ENCODE assay signal across 26 cellular contexts in the genomic region with DNA sequence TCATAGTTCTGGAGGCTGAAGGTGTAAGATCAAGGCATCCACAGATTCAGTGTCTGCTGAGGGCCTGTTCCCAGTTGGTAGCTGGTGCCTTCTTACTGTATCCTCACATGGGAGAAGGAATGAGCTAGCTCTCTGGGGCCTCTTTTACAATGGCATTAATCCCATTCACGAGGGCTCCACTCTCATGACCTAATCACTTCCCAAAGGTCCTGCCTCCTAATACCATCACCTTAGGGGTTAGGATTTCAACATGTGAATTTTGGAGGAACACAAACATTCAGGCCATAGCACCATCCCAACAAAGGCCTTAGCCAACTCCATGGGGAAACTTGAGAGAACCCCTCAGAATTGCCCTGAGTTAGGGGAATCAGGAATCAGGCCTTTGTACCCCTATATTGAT.
DNase-seq lines count a peak whose midpoint lies in the region; ATAC-seq and TF ChIP-seq lines count a peak whose summit lies in the region.
"Had no signal": no experiment of that assay in that cellular context is flagged by ENCODE, and none has a peak within 500 bp of the region (broad histone marks: within the 10 kb centered on the region; RNA-seq: fewer than 3 reads in every experiment).

No MANE protein-coding gene starts in this region.

- no peaks in the 10 kb centered on the region for H3K36me3 Mint-ChIP-seq in MCF 10A (ENCODE audit: insufficient read depth, unreplicated experiment)
- H3K36me3 Mint-ChIP-seq in osteocyte (ENCODE audit: unreplicated experiment), result peaks cover 1% of the 10 kb centered on the region
- H3K36me3 Mint-ChIP-seq: CD14-positive monocyte; CD8-positive, alpha-beta memory T cell; IgD-negative memory B cell had no signal

- H3K9me3 Mint-ChIP-seq in MCF 10A (ENCODE audit: unreplicated experiment), result no peaks in the 10 kb centered on the region
- H3K9me3 Mint-ChIP-seq in osteocyte (ENCODE audit: unreplicated experiment), result peaks cover 8% of the 10 kb centered on the region
- H3K9me3 Mint-ChIP-seq: CD8-positive, alpha-beta memory T cell had no signal

- H3K79me2 ChIP-seq in mammary epithelial cell (ENCODE audit: insufficient read depth, low read length), result no peaks in the 10 kb centered on the region

- H3K27ac Mint-ChIP-seq in MCF 10A (ENCODE audit: low read depth, unreplicated experiment) (peak overlapping the region; percentile 66), osteocyte (ENCODE audit: unreplicated experiment) (peak overlapping the region; percentile 71)
- H3K27ac Mint-ChIP-seq: CD14-positive monocyte; CD8-positive, alpha-beta memory T cell; IgD-negative memory B cell had no signal

- POLR2A ChIA-PET in MCF 10A (lab: Yijun Ruan, JAX), result interaction anchor here (1.3 to 3.0 kb wide), 4 partner anchors 16 to 240 kb away, joined by 5 to 14 read pairs (median 8); no protein-coding TSS in a partner anchor

- peaks cover 17% of the 10 kb centered on the region for H3K4me1 ChIP-seq in mammary epithelial cell (ENCODE audit: insufficient read depth, low read length)
- no peaks in the 10 kb centered on the region for H3K4me1 ChIP-seq in upper lobe of right lung
- H3K4me1 ChIP-seq: BE2C had no signal

- H3K9me3 ChIP-seq in mammary epithelial cell (replicated peaks; ENCODE audit: insufficient read depth, low read length), result no peaks in the 10 kb centered on the region
- H3K9me3 ChIP-seq in upper lobe of right lung, result no peaks in the 10 kb centered on the region
- H3K9me3 ChIP-seq: BE2C had no signal

- no peak overlapping the region for H3K9ac ChIP-seq in mammary epithelial cell (ENCODE audit: insufficient read depth, low read length)
- H3K9ac ChIP-seq: KMS-11 had no signal

- H3K4me1 Mint-ChIP-seq in MCF 10A (ENCODE audit: insufficient read depth, unreplicated experiment) (peaks cover 30% of the 10 kb centered on the region), osteocyte (ENCODE audit: unreplicated experiment) (peaks cover 33% of the 10 kb centered on the region)
- H3K4me1 Mint-ChIP-seq: CD14-positive monocyte; CD8-positive, alpha-beta memory T cell; IgD-negative memory B cell had no signal

- dilution Hi-C loops in mammary epithelial cell (cut with HindIII; ENCODE audit: low sequenced_read_pairs), result no loop called here

- no peak overlapping the region for H3K4me2 ChIP-seq in mammary epithelial cell (ENCODE audit: insufficient read depth, low read depth, low read length)

- CTCF ChIA-PET in MCF 10A (lab: Yijun Ruan, JAX), result interaction anchor here (1.0 to 1.2 kb wide), 2 partner anchors 16 to 50 kb away, joined by 3 read pairs; no protein-coding TSS in a partner anchor
- CTCF ChIA-PET in mammary epithelial cell (lab: Charles Lee; ENCODE audit: low non-redundant PET), result no interaction called here

- TF ChIP-seq CTCF in MCF 10A (IDR thresholded peaks at IDR 0.05; ENCODE audit: unreplicated experiment), result no peak
- TF ChIP-seq CTCF in mammary epithelial cell (conservative IDR thresholded peaks at IDR 0.05 in 1 of 2, IDR thresholded peaks at IDR 0.05 in 1 of 2; ENCODE audit: extremely low read depth in 1 of 2, insufficient read depth in 1 of 2, low read depth in 1 of 2, low read length in 2 of 2), result no peak
- no peak for TF ChIP-seq CTCF in fibroblast of mammary gland (conservative IDR thresholded peaks at IDR 0.05; ENCODE audit: control insufficient read depth, insufficient read depth, low read depth, low read length)
- no peak for TF ChIP-seq CTCF in osteocyte (IDR thresholded peaks at IDR 0.05)
- no peak for TF ChIP-seq CTCF in upper lobe of right lung (IDR thresholded peaks at IDR 0.05)

- H3K4me3 ChIP-seq in mammary epithelial cell (replicated peaks in 1 of 3; ENCODE audit: insufficient read depth in 1 of 3, low read depth in 2 of 3, low read length in 3 of 3) (no peak overlapping the region), fibroblast of mammary gland (ENCODE audit: control insufficient read depth, low read depth, low read length) (no peak overlapping the region), upper lobe of right lung (no peak overlapping the region)
- H3K4me3 ChIP-seq: GM12878 had no signal

- no peaks in the 10 kb centered on the region for H3K27me3 Mint-ChIP-seq in MCF 10A (ENCODE audit: insufficient read depth, unreplicated experiment)
- no peaks in the 10 kb centered on the region for H3K27me3 Mint-ChIP-seq in osteocyte (ENCODE audit: unreplicated experiment)

- DNase-seq in MCF 10A (ENCODE audit: unreplicated experiment) (no peak), mammary epithelial cell (no peak), fibroblast of mammary gland (ENCODE audit: low read depth) (peak; percentile 12), osteocyte (ENCODE audit: extremely low spot score, unreplicated experiment) (no peak), upper lobe of right lung (no peak), NCI-H2196 (lab: John Stamatoyannopoulos, UW; ENCODE audit: unreplicated experiment) (no peak), NCI-H1092 (lab: John Stamatoyannopoulos, UW) (no peak)
- DNase-seq in activated CD4-positive, alpha-beta T cell treated with anti-CD3 and anti-CD28 coated beads, Interleukin-2, amount 50 U/mL, for 4 hours, result no peak
- DNase-seq: BE2C; CD8-positive, alpha-beta memory T cell; DMS 273 treated with DMSO at 0.1 percent for 48 hours; DMS79; GDM1; NCI-H1105; NCI-H146; NCI-H1930; NCI-H2107; NCI-H446; NCI-H82; NK-92 treated with Interleukin-12 subunit alpha and Interleukin-12 subunit beta, amount 100 ng/mL, for 24 hours; SHP77 had no signal

- H2AFZ ChIP-seq in mammary epithelial cell (ENCODE audit: low read depth, low read length), result no peak overlapping the region

- H3K27me3 ChIP-seq in mammary epithelial cell (ENCODE audit: insufficient read depth, low read length) (no peaks in the 10 kb centered on the region), upper lobe of right lung (no peaks in the 10 kb centered on the region)
- H3K27me3 ChIP-seq: BE2C had no signal

- in situ Hi-C loops in mammary epithelial cell (cut with MboI; ENCODE audit: low sequenced_read_pairs in 2 of 2), result no loop called here

- H3K4me3 Mint-ChIP-seq in MCF 10A (ENCODE audit: unreplicated experiment), result no peak overlapping the region
- H3K4me3 Mint-ChIP-seq in osteocyte (ENCODE audit: unreplicated experiment), result no peak overlapping the region
- H3K4me3 Mint-ChIP-seq: CD14-positive monocyte; CD8-positive, alpha-beta memory T cell; IgD-negative memory B cell had no signal

- ATAC-seq in upper lobe of right lung, result no peak
- ATAC-seq: GM12878 had no signal

- intact Hi-C loops in MCF 10A (cut with micrococcal nuclease), result no loop called here
- intact Hi-C loops in mammary epithelial cell (cut with micrococcal nuclease), result no loop called here
- intact Hi-C loops in upper lobe of right lung (cut with DNase I), result no loop called here

- H4K20me1 ChIP-seq in mammary epithelial cell (ENCODE audit: insufficient read depth, low read length), result no peaks in the 10 kb centered on the region

- WGBS in mammary epithelial cell (ENCODE audit: low coverage, missing lambda C conversion rate), result 67% methylated on average over 1 of the region's 1 CpG

- H3K36me3 ChIP-seq in mammary epithelial cell (ENCODE audit: insufficient read depth, low read length) (no peaks in the 10 kb centered on the region), upper lobe of right lung (no peaks in the 10 kb centered on the region)
- H3K36me3 ChIP-seq: BE2C had no signal

- BruUV-seq in MCF 10A (replicated peaks; lab: Mats Ljungman, UMichigan), result no TSS peak
- BruUV-seq in mammary epithelial cell (replicated peaks; lab: Mats Ljungman, UMichigan), result no TSS peak

- H3K27ac ChIP-seq in mammary epithelial cell (ENCODE audit: insufficient read depth, low read depth, low read length), result no peak overlapping the region
- no peak overlapping the region for H3K27ac ChIP-seq in upper lobe of right lung
- H3K27ac ChIP-seq: 22Rv1, KMS-11 had no signal
